Comparison of ENCODE assay signal across 8 cellular contexts in genomic region chr3:134250717-134251220, GRCh38. TPM values are rescaled to one million over a fixed set of nuclear protein-coding genes. Genes with fewer than 3 reads are reported as not detected.
DNase-seq lines count a peak whose midpoint lies in the region; ATAC-seq and TF ChIP-seq lines count a peak whose summit lies in the region.

TSS of gene RYK (minus strand) at chr3:134250859. CDS start at chr3:134250654, 205 bp downstream.

- H3K27ac ChIP-seq in ovary (peak within 1 kb of the TSS; percentile 93 to 97), thymus (ENCODE audit: low read depth) (peak within 1 kb of the TSS; percentile 91)

- peak within 1 kb of the TSS; percentile 94 for H3K4me3 Mint-ChIP-seq in activated naive CD8-positive, alpha-beta T cell
- H3K4me3 Mint-ChIP-seq in glutamatergic neuron (ENCODE audit: unreplicated experiment): peak within 1 kb of the TSS; percentile 88

- H3K36me3 ChIP-seq in GM06990 (ENCODE audit: control insufficient read depth, insufficient read depth, low read length) (no peaks in the 10 kb centered on the region), ovary (no peaks in the 10 kb centered on the region), thymus (ENCODE audit: control insufficient read depth, insufficient read depth) (no peaks in the 10 kb centered on the region)

- peak; percentile 71 for TF ChIP-seq POLR2A in ovary (IDR thresholded peaks at IDR 0.05)

- peak; percentile 91 for DNase-seq in GM06990 (ENCODE audit: extremely low read depth, insufficient read length)
- DNase-seq in HFF-Myc (ENCODE audit: extremely low read depth, low read depth): no peak
- DNase-seq in NAMALWA (ENCODE audit: low spot score): peak; percentile 84
- peak; percentile 86 for DNase-seq in glutamatergic neuron
- DNase-seq in ovary: peak; percentile 73 to 88 (median 82)

- H3K4me1 ChIP-seq in ovary (ENCODE audit: insufficient read depth): peaks cover 17% of the 10 kb centered on the region
- peaks cover 6% of the 10 kb centered on the region for H3K4me1 ChIP-seq in thymus (ENCODE audit: control insufficient read depth, insufficient read depth, low read length)

- 0% methylated on average over 23 to 59 of the region's 59 CpGs for WGBS in ovary, 3 donors
- WGBS in thymus: under 1% methylated on average over 59 of the region's 59 CpGs

- H3K9me3 ChIP-seq in ovary (no peaks in the 10 kb centered on the region), thymus (ENCODE audit: control insufficient read depth) (no peaks in the 10 kb centered on the region)

- TF ChIP-seq CTCF in GM06990 (IDR thresholded peaks at IDR 0.05; ENCODE audit: insufficient read depth, low read length, poor library complexity, severe bottlenecking) (no peak), HFF-Myc (IDR thresholded peaks at IDR 0.05; ENCODE audit: low read depth, low read length, missing control alignments) (no peak), glutamatergic neuron (IDR thresholded peaks at IDR 0.05; ENCODE audit: partially characterized antibody, unreplicated experiment) (no peak), ovary (IDR thresholded peaks at IDR 0.05) (peak in 1 of 3 donors; percentile 14)

- peak; percentile 85 for ATAC-seq in SK-N-SH treated with all-trans-retinoic acid at 6 μM for 48 hours

- H3K27me3 ChIP-seq in GM06990 (replicated peaks; ENCODE audit: control insufficient read depth, insufficient read depth, low read length) (no peaks in the 10 kb centered on the region), ovary (no peaks in the 10 kb centered on the region), thymus (ENCODE audit: control insufficient read depth, insufficient read depth) (no peaks in the 10 kb centered on the region)

- H3K4me1 Mint-ChIP-seq in activated naive CD8-positive, alpha-beta T cell (ENCODE audit: low read depth): peaks cover 57% of the 10 kb centered on the region
- H3K4me1 Mint-ChIP-seq in glutamatergic neuron (ENCODE audit: low read depth, unreplicated experiment): peaks cover 16% of the 10 kb centered on the region

- H3K27ac Mint-ChIP-seq in activated naive CD8-positive, alpha-beta T cell: peak within 1 kb of the TSS; percentile 96
- H3K27ac Mint-ChIP-seq in glutamatergic neuron (ENCODE audit: unreplicated experiment): peak within 1 kb of the TSS; percentile 88

- no peak for TF ChIP-seq EP300 in ovary (IDR thresholded peaks at IDR 0.05)

- H3K27me3 Mint-ChIP-seq in activated naive CD8-positive, alpha-beta T cell: no peaks in the 10 kb centered on the region
- peaks cover 13% of the 10 kb centered on the region for H3K27me3 Mint-ChIP-seq in glutamatergic neuron (ENCODE audit: unreplicated experiment)

- H3K4me3 ChIP-seq in GM06990 (replicated peaks; ENCODE audit: low read depth, low read length): peak within 1 kb of the TSS; percentile 79
- H3K4me3 ChIP-seq in HFF-Myc (replicated peaks; ENCODE audit: low read depth, low read length): peak within 1 kb of the TSS; percentile 73
- H3K4me3 ChIP-seq in ovary: peak within 1 kb of the TSS; percentile 83
- H3K4me3 ChIP-seq in thymus (ENCODE audit: low read length): peak within 1 kb of the TSS; percentile 91

- peaks cover 5% of the 10 kb centered on the region for H3K9me3 Mint-ChIP-seq in activated naive CD8-positive, alpha-beta T cell (ENCODE audit: low read depth)
- peaks cover 2% of the 10 kb centered on the region for H3K9me3 Mint-ChIP-seq in glutamatergic neuron (ENCODE audit: unreplicated experiment)

- H3K36me3 Mint-ChIP-seq in activated naive CD8-positive, alpha-beta T cell: peaks cover 5% of the 10 kb centered on the region
- H3K36me3 Mint-ChIP-seq in glutamatergic neuron (ENCODE audit: unreplicated experiment): no peaks in the 10 kb centered on the region

- intact Hi-C loops in ovary (cut with DNase I): loop anchor here in 1 of 4 donors (5.0 kb wide), 1 partner anchor 42 kb away; no protein-coding TSS in a partner anchor

TF ChIP-seq in SK-N-SH treated with all-trans-retinoic acid at 6 μM for 48 hours, 23 proteins besides CTCF, POLR2A, EP300 and RAD21:
- peak; percentile 54; the same call in 1 of the 2 replicates for TF ChIP-seq ZNF70 (CRISPR knock-in tag; IDR thresholded peaks at IDR 0.05)
- TF ChIP-seq GLIS3 (CRISPR knock-in tag; IDR thresholded peaks at IDR 0.05): no peak
- 0 out of 2 replicates have a peak, but pooled peaks have one; percentile 26 for TF ChIP-seq ZNF8 (CRISPR knock-in tag; IDR thresholded peaks at IDR 0.05)
- no peak for TF ChIP-seq ESRRG (CRISPR knock-in tag; IDR thresholded peaks at IDR 0.05)
- TF ChIP-seq OSR1 (CRISPR knock-in tag; IDR thresholded peaks at IDR 0.05): no peak
- peak; percentile 27; the same call in 1 of the 2 replicates for TF ChIP-seq ZFP30 (CRISPR knock-in tag; IDR thresholded peaks at IDR 0.05)
- TF ChIP-seq, protein P1, sequence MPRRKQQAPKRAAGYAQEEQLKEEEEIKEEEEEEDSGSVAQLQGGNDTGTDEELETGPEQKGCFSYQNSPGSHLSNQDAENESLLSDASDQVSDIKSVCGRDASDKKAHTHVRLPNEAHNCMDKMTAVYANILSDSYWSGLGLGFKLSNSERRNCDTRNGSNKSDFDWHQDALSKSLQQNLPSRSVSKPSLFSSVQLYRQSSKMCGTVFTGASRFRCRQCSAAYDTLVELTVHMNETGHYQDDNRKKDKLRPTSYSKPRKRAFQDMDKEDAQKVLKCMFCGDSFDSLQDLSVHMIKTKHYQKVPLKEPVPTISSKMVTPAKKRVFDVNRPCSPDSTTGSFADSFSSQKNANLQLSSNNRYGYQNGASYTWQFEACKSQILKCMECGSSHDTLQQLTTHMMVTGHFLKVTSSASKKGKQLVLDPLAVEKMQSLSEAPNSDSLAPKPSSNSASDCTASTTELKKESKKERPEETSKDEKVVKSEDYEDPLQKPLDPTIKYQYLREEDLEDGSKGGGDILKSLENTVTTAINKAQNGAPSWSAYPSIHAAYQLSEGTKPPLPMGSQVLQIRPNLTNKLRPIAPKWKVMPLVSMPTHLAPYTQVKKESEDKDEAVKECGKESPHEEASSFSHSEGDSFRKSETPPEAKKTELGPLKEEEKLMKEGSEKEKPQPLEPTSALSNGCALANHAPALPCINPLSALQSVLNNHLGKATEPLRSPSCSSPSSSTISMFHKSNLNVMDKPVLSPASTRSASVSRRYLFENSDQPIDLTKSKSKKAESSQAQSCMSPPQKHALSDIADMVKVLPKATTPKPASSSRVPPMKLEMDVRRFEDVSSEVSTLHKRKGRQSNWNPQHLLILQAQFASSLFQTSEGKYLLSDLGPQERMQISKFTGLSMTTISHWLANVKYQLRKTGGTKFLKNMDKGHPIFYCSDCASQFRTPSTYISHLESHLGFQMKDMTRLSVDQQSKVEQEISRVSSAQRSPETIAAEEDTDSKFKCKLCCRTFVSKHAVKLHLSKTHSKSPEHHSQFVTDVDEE (CRISPR knock-in tag; IDR thresholded peaks at IDR 0.05): peak; percentile 97
- peak; percentile 72; the same call in 1 of the 2 replicates for TF ChIP-seq ZFP3 (CRISPR knock-in tag; IDR thresholded peaks at IDR 0.05)
- TF ChIP-seq PPARA (CRISPR knock-in tag; IDR thresholded peaks at IDR 0.05; ENCODE audit: borderline replicate concordance): peak; percentile 83; the same call in 1 of the 2 replicates
- TF ChIP-seq ZNF565 (CRISPR knock-in tag; conservative IDR thresholded peaks at IDR 0.05; ENCODE audit: low read depth): peak; percentile 32; the same call in 1 of the 2 replicates
- peak; percentile 97 for TF ChIP-seq CSDC2 (CRISPR knock-in tag; IDR thresholded peaks at IDR 0.05)
- TF ChIP-seq SNAI2 (CRISPR knock-in tag; IDR thresholded peaks at IDR 0.05): peak; percentile 94; the same call in 1 of the 2 replicates
- no peak for TF ChIP-seq PATZ1 (CRISPR knock-in tag; IDR thresholded peaks at IDR 0.05; ENCODE audit: borderline replicate concordance)
- 0 out of 2 replicates have a peak, but pooled peaks have one; percentile 55 for TF ChIP-seq BACH2 (CRISPR knock-in tag; IDR thresholded peaks at IDR 0.05; ENCODE audit: borderline replicate concordance)
- no peak for TF ChIP-seq TOX (CRISPR knock-in tag; IDR thresholded peaks at IDR 0.05; ENCODE audit: borderline replicate concordance)
TF ChIP-seq in SK-N-SH treated with all-trans-retinoic acid at 6 μM for 48 hours: peak in this region for 10.

RNA-seq across cellular contexts. Expression of gene RYK, which starts in this region (rescaled TPM):
- total RNA-seq in glutamatergic neuron (ENCODE audit: unreplicated experiment) (33.6 TPM), ovary (100 to 1,000 TPM; 100 to 171 (median 125) TPM)
- polyA plus RNA-seq in ovary (10 to 100 TPM; 78.1 to 94.9 TPM), thymus (53.6 TPM)
